Comparison of ENCODE assay signal across 1 cellular context in the genomic region with DNA sequence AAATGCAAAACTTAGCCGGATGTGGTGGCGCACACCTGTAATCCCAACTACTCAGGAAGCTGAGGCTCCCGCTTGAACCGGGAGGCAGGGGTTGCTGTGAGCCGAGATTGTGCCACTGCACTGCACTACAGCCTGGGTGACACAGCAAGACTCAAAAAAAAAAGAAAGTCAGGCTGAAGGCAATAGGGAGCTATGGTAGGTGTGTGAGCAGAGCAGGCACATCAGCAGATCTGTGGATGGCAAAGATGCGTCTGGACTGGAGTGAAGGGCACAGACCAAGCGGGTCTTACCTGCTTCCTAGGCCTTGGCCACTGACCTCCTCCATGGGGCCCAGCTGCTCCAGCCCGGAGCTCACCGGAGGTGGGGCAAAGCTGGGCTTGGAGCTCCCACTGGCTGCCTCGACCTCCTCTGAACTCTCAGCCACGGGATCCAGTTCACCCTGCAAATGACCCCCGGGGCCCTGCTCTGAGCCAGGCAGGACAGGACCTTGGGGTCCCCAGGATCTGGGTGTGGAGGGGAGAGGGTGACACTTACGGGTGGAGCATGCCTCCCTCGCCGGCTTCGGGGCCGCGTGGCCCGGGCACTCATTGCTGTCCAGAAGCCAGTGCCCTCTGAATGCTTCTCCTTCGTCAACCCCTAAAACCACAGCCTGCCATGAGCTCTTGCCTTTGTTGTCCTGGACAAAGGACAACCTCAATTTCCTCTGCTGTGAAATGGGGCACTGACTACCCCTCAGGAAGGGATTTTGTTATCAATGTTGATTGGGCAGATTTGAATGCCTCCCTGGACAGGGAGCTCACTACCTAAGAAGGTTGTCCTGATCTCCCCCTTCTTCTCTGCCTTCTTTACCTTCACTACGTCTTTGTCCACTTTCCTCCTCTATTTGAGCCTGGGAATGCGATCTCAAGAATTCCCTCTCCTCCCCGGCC.
TF ChIP-seq lines count a peak whose summit lies in the region.

No MANE protein-coding gene starts in this region.

TF ChIP-seq in K562, 482 proteins besides CTCF, POLR2A, EP300 and RAD21:
- TF ChIP-seq PTBP1 (IDR thresholded peaks at IDR 0.05; ENCODE audit: low read depth, low read length) (0 out of 2 replicates have a peak, but pooled peaks have one; percentile 74), RBM25 (IDR thresholded peaks at IDR 0.05; ENCODE audit: low read depth, low read length, severe bottlenecking) (peak; percentile 82), SMARCA4 (IDR thresholded peaks at IDR 0.05) (no peak), NR4A1 (CRISPR knock-in tag; IDR thresholded peaks at IDR 0.05) (no peak), NR4A1 (tag; IDR thresholded peaks at IDR 0.05) (no peak), ZFP36 (IDR thresholded peaks at IDR 0.05; ENCODE audit: low read depth, low read length, partially characterized antibody) (peak; percentile 85), ADNP (tag; IDR thresholded peaks at IDR 0.05) (peak; percentile 48; the same call in 1 of the 2 replicates), KDM1A (IDR thresholded peaks at IDR 0.05) (peak; percentile 61 to 66; a peak in 3 of 4 replicates), SMARCA5 (IDR thresholded peaks at IDR 0.05) (peak; percentile 28), ZNF444 (CRISPR knock-in tag; IDR thresholded peaks at IDR 0.05) (no peak), CBX3 (IDR thresholded peaks at IDR 0.05; ENCODE audit: borderline replicate concordance in 1 of 2, low read length in 2 of 2) (peak in 1 of 2 experiments; percentile 62; a peak in 1 of 3 replicates), RNF2 (IDR thresholded peaks at IDR 0.05) (no peak), BCOR (IDR thresholded peaks at IDR 0.05) (peak; percentile 94), ESRRA (IDR thresholded peaks at IDR 0.05; ENCODE audit: borderline replicate concordance, low read depth) (peak; percentile 29; the same call in 1 of the 2 replicates), RBM22 (IDR thresholded peaks at IDR 0.05; ENCODE audit: low read depth, low read length, poor library complexity, severe bottlenecking) (no peak)
- TF ChIP-seq, protein P1, sequence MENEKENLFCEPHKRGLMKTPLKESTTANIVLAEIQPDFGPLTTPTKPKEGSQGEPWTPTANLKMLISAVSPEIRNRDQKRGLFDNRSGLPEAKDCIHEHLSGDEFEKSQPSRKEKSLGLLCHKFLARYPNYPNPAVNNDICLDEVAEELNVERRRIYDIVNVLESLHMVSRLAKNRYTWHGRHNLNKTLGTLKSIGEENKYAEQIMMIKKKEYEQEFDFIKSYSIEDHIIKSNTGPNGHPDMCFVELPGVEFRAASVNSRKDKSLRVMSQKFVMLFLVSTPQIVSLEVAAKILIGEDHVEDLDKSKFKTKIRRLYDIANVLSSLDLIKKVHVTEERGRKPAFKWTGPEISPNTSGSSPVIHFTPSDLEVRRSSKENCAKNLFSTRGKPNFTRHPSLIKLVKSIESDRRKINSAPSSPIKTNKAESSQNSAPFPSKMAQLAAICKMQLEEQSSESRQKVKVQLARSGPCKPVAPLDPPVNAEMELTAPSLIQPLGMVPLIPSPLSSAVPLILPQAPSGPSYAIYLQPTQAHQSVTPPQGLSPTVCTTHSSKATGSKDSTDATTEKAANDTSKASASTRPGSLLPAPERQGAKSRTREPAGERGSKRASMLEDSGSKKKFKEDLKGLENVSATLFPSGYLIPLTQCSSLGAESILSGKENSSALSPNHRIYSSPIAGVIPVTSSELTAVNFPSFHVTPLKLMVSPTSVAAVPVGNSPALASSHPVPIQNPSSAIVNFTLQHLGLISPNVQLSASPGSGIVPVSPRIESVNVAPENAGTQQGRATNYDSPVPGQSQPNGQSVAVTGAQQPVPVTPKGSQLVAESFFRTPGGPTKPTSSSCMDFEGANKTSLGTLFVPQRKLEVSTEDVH (IDR thresholded peaks at IDR 0.05; ENCODE audit: low read depth, partially characterized antibody), result no peak
